ENCODE assay signal across 12 cellular contexts in the genomic region with DNA sequence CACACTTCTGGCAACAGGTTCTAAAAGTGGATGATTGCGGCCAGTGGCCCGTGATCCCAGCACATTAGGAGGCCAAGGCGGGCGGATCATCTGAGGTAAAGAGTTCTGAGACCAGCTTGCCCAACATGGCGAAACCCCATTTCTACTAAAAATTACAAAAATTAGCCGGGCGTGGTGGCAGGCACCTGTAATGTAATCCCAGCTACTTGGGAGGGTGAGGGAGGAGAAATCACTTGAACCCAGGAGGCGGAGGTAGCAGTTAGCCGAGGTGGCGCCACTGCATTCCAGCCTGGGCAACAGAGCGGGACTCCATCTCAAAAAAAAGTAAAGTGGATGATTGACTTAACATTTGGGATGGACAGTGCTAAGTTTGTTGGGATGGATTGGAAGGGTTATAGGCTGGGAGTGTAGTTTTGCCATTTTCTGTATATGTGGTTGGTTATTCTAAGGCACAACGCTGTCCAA. TPM values are rescaled to one million over a fixed set of nuclear protein-coding genes. Genes with fewer than 3 reads are reported as not detected.
DNase-seq lines count a peak whose midpoint lies in the region; ATAC-seq and TF ChIP-seq lines count a peak whose summit lies in the region.
"Had no signal": no experiment of that assay in that cellular context is flagged by ENCODE, and none has a peak within 500 bp of the region (broad histone marks: within the 10 kb centered on the region; RNA-seq: fewer than 3 reads in every experiment).

No MANE protein-coding gene starts in this region.

- H3K36me3 Mint-ChIP-seq in activated CD4-positive, alpha-beta T cell treated with anti-CD3 and anti-CD28 coated beads for 36 hours (ENCODE audit: low read depth) = peaks cover 39% of the 10 kb centered on the region
- H3K36me3 Mint-ChIP-seq in T-helper 17 cell (ENCODE audit: low read depth) (peaks cover 3% of the 10 kb centered on the region), glutamatergic neuron (ENCODE audit: unreplicated experiment) (no peaks in the 10 kb centered on the region)

- H3K9me3 ChIP-seq in T-helper 17 cell (ENCODE audit: control insufficient read depth, low read length, poor library complexity, severe bottlenecking) = no peaks in the 10 kb centered on the region
- H3K9me3 ChIP-seq in smooth muscle cell (replicated peaks; ENCODE audit: low read depth) = no peaks in the 10 kb centered on the region
- H3K9me3 ChIP-seq: mucosa of descending colon, upper lobe of left lung had no signal

- H3K27me3 Mint-ChIP-seq in activated CD4-positive, alpha-beta T cell treated with anti-CD3 and anti-CD28 coated beads for 36 hours = no peaks in the 10 kb centered on the region
- H3K27me3 Mint-ChIP-seq in T-helper 17 cell (no peaks in the 10 kb centered on the region), glutamatergic neuron (ENCODE audit: unreplicated experiment) (peaks cover 14% of the 10 kb centered on the region)

- ATAC-seq in activated CD4-positive, alpha-beta T cell treated with anti-CD3 and anti-CD28 coated beads for 36 hours = no peak
- ATAC-seq in T-helper 17 cell (no peak), GM21576 (IDR thresholded peaks at IDR 0.05; ENCODE audit: unreplicated experiment) (no peak)
- ATAC-seq: mucosa of descending colon had no signal

- WGBS in smooth muscle cell (ENCODE audit: low lambda C conversion rate) = 66% methylated on average over 12 of the region's 12 CpGs

- DNase-seq in activated CD4-positive, alpha-beta T cell treated with anti-CD3 and anti-CD28 coated beads for 36 hours = no peak
- no peak for DNase-seq in activated CD4-positive, alpha-beta T cell treated with anti-CD3 and anti-CD28 coated beads for 48 hours
- DNase-seq in T-helper 17 cell = no peak
- DNase-seq in glutamatergic neuron = no peak
- no peak for DNase-seq in smooth muscle cell (lab: John Stamatoyannopoulos, UW; ENCODE audit: unreplicated experiment)
- no peak for DNase-seq in cerebellar nuclear complex (lab: John Stamatoyannopoulos, UW)
- no peak for DNase-seq in Kasumi-1 (lab: John Stamatoyannopoulos, UW)
- DNase-seq: amniotic stem cell, mucosa of descending colon, NCI-H526 had no signal

- no peak for TF ChIP-seq CTCF in glutamatergic neuron (IDR thresholded peaks at IDR 0.05; ENCODE audit: partially characterized antibody, unreplicated experiment)
- no peak for TF ChIP-seq CTCF in smooth muscle cell (IDR thresholded peaks at IDR 0.05; ENCODE audit: borderline replicate concordance, insufficient read depth, poor library complexity, severe bottlenecking)

- H4K20me1 ChIP-seq in smooth muscle cell (ENCODE audit: low read depth) = peaks cover 75% of the 10 kb centered on the region

- no peaks in the 10 kb centered on the region for H3K9me3 Mint-ChIP-seq in activated CD4-positive, alpha-beta T cell treated with anti-CD3 and anti-CD28 coated beads for 36 hours (ENCODE audit: low read depth)
- peaks cover 18% of the 10 kb centered on the region for H3K9me3 Mint-ChIP-seq in glutamatergic neuron (ENCODE audit: unreplicated experiment)

- H3F3A ChIP-seq in smooth muscle cell (ENCODE audit: low read depth) = peaks cover 13% of the 10 kb centered on the region

- peak overlapping the region; percentile 86 for H3K4me3 ChIP-seq in smooth muscle cell
- H3K4me3 ChIP-seq: mucosa of descending colon, upper lobe of left lung had no signal

- H2AFZ ChIP-seq in smooth muscle cell (ENCODE audit: low read depth) = no peak overlapping the region

- peak overlapping the region; percentile 97 for H3K4me3 Mint-ChIP-seq in activated CD4-positive, alpha-beta T cell treated with anti-CD3 and anti-CD28 coated beads for 36 hours
- peak overlapping the region; percentile 96 for H3K4me3 Mint-ChIP-seq in T-helper 17 cell
- peak overlapping the region; percentile 72 for H3K4me3 Mint-ChIP-seq in glutamatergic neuron (ENCODE audit: unreplicated experiment)

- H3K27ac ChIP-seq in smooth muscle cell (ENCODE audit: low read depth) = peak overlapping the region; percentile 99

- H3K36me3 ChIP-seq in smooth muscle cell (ENCODE audit: low read depth) = no peaks in the 10 kb centered on the region
- H3K36me3 ChIP-seq: upper lobe of left lung had no signal

- no peaks in the 10 kb centered on the region for H3K27me3 ChIP-seq in smooth muscle cell (ENCODE audit: low read depth)
- H3K27me3 ChIP-seq: upper lobe of left lung had no signal

- no peak overlapping the region for H3K9ac ChIP-seq in smooth muscle cell (ENCODE audit: low read depth)

- CTCF ChIA-PET in activated CD4-positive, alpha-beta T cell treated with anti-CD3 and anti-CD28 coated beads for 36 hours (lab: Charles Lee) = interaction anchor here (0.7 to 2.7 kb wide), 5 partner anchors 8 to 362 kb away, joined by 3 to 14 read pairs (median 4); no protein-coding TSS in a partner anchor

- POLR2A ChIA-PET in activated CD4-positive, alpha-beta T cell treated with anti-CD3 and anti-CD28 coated beads for 36 hours (lab: Charles Lee) = interaction anchor here (1.2 to 2.0 kb wide), 3 partner anchors 8 to 119 kb away, joined by 4 to 11 read pairs (median 4); no protein-coding TSS in a partner anchor

- peaks cover 69% of the 10 kb centered on the region for H3K4me1 Mint-ChIP-seq in activated CD4-positive, alpha-beta T cell treated with anti-CD3 and anti-CD28 coated beads for 36 hours
- H3K4me1 Mint-ChIP-seq in T-helper 17 cell = peaks cover 59% of the 10 kb centered on the region
- H3K4me1 Mint-ChIP-seq in glutamatergic neuron (ENCODE audit: low read depth, unreplicated experiment) = peaks cover 31% of the 10 kb centered on the region

- intact Hi-C loops in activated CD4-positive, alpha-beta T cell treated with anti-CD3 and anti-CD28 coated beads for 36 hours (cut with DNase I, micrococcal nuclease) = no loop called here

- H3K4me1 ChIP-seq in smooth muscle cell (ENCODE audit: low read depth) = peaks cover 25% of the 10 kb centered on the region

- H3K27ac Mint-ChIP-seq in activated CD4-positive, alpha-beta T cell treated with anti-CD3 and anti-CD28 coated beads for 36 hours = no peak overlapping the region
- H3K27ac Mint-ChIP-seq in T-helper 17 cell = peak overlapping the region; percentile 96
- H3K27ac Mint-ChIP-seq in glutamatergic neuron (ENCODE audit: unreplicated experiment) = no peak overlapping the region

- peak overlapping the region; percentile 96 for H3K4me2 ChIP-seq in smooth muscle cell

- peaks cover 79% of the 10 kb centered on the region for H3K79me2 ChIP-seq in smooth muscle cell (ENCODE audit: low read depth)

RNA-seq across cellular contexts. Expression of a gene that starts 3.4 kb away (rescaled TPM):
- 100 to 1,000 TPM; 113 to 133 TPM for total RNA-seq in activated CD4-positive, alpha-beta T cell treated with anti-CD3 and anti-CD28 coated beads for 36 hours
- total RNA-seq in T-helper 17 cell (100 to 1,000 TPM; 318 to 325 TPM), glutamatergic neuron (ENCODE audit: unreplicated experiment) (372 TPM), smooth muscle cell (267 and 353 TPM in 2 replicates)
- polyA plus RNA-seq in smooth muscle cell = 151 and 169 TPM in 2 replicates

RNA-seq across cellular contexts. Expression of a gene that starts 44.8 kb away (rescaled TPM):
- total RNA-seq in activated CD4-positive, alpha-beta T cell treated with anti-CD3 and anti-CD28 coated beads for 36 hours = 100 to 1,000 TPM; 101 to 126 TPM
- 100 to 1,000 TPM; 106 to 123 TPM for total RNA-seq in T-helper 17 cell
- 128 TPM for total RNA-seq in glutamatergic neuron (ENCODE audit: unreplicated experiment)
- 96.1 and 98.1 TPM in 2 replicates for total RNA-seq in smooth muscle cell
- polyA plus RNA-seq in smooth muscle cell = 120 and 123 TPM in 2 replicates
